Comparison of ENCODE assay signal across 19 cellular contexts in the genomic region with DNA sequence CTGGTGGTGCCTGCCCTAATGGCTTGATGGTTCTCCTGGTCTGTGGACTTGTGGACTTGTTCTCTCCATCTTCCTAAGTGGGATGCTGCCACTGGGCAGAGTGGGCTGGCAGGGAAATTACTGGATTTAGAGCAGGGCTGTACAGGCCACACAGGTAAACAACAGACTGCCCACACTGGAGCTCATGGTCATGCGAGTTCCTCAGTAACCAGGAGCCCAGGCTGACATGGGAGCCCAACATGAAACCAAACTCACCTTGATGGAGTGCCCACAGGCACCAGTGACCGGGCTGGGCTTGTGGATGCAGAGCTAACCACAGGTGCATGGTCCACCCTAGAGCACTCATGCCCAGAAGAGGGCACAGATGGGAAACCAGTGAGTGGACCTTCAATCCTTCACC.
"Had no signal": no experiment of that assay in that cellular context is flagged by ENCODE, and none has a peak within 500 bp of the region (broad histone marks: within the 10 kb centered on the region; RNA-seq: fewer than 3 reads in every experiment).

No MANE protein-coding gene starts in this region.

- H3K4me1 ChIP-seq: foreskin keratinocyte, pancreas, prostate gland, right lobe of liver had no signal

- H3K27me3 ChIP-seq: right lobe of liver had no signal

- H3K9ac ChIP-seq: neural progenitor cell had no signal

- ATAC-seq: foreskin keratinocyte; mucosa of descending colon; pancreas; right lobe of liver; stimulated activated naive B cell treated with anti-CD40 and anti-IgM and Interleukin-4, amounts not matched to agents 10 μg/mL and 1 μg/mL and 100 μg/mL, for 72 hours had no signal

- H3K36me3 Mint-ChIP-seq: naive thymus-derived CD8-positive, alpha-beta T cell; neural progenitor cell; stimulated activated naive B cell treated with anti-CD40 and anti-IgM and Interleukin-4, amounts not matched to agents 10 μg/mL and 1 μg/mL and 100 μg/mL, for 72 hours had no signal

- H3K27ac ChIP-seq: foreskin keratinocyte, neural progenitor cell, pancreas, prostate gland, right lobe of liver had no signal

- H3K4me2 ChIP-seq: neural progenitor cell had no signal

- DNase-seq: cerebellar nuclear complex; dermis blood vessel endothelial cell; erythroblast; foreskin keratinocyte; hippocampal formation; kidney glomerular epithelial cell; mammary epithelial cell; mucosa of descending colon; naive thymus-derived CD8-positive, alpha-beta T cell; nucleus accumbens; right lobe of liver; stimulated activated CD4-positive, alpha-beta T cell treated with anti-CD3 and anti-CD28 coated beads, Interleukin-15, amount 100 ng/mL, for 24 hours; stimulated activated CD4-positive, alpha-beta T cell treated with anti-CD3 and anti-CD28 coated beads, Interleukin-1b, Interleukin-23, amount 100 ng/mL, for 48 hours; stimulated activated CD4-positive, alpha-beta T cell treated with anti-CD3 and anti-CD28 coated beads, Interleukin-4, amount 100 ng/mL, for 24 hours; stimulated activated naive B cell treated with anti-CD40 and anti-IgM and Interleukin-4, amounts not matched to agents 10 μg/mL and 1 μg/mL and 100 μg/mL, for 72 hours; trophoblast cell had no signal

- H3K27ac Mint-ChIP-seq: neural progenitor cell; stimulated activated naive B cell treated with anti-CD40 and anti-IgM and Interleukin-4, amounts not matched to agents 10 μg/mL and 1 μg/mL and 100 μg/mL, for 72 hours had no signal

- H3K36me3 ChIP-seq: neural progenitor cell, pancreas, prostate gland, right lobe of liver had no signal

- H3K9me3 ChIP-seq: mucosa of descending colon, pancreas, prostate gland, right lobe of liver had no signal

- H3K9me3 Mint-ChIP-seq: neural progenitor cell had no signal

- H3K4me3 Mint-ChIP-seq: naive thymus-derived CD8-positive, alpha-beta T cell; neural progenitor cell; stimulated activated naive B cell treated with anti-CD40 and anti-IgM and Interleukin-4, amounts not matched to agents 10 μg/mL and 1 μg/mL and 100 μg/mL, for 72 hours had no signal

- H3K4me3 ChIP-seq: mucosa of descending colon, neural progenitor cell, pancreas, prostate gland, right lobe of liver had no signal
